ENCODE assay signal across 10 cellular contexts in genomic region chr12:96210376-96211055, GRCh38. TPM values are rescaled to one million over a fixed set of nuclear protein-coding genes. Genes with fewer than 3 reads are reported as not detected.
DNase-seq lines count a peak whose midpoint lies in the region; ATAC-seq and TF ChIP-seq lines count a peak whose summit lies in the region.
"Had no signal": no experiment of that assay in that cellular context is flagged by ENCODE, and none has a peak within 500 bp of the region (broad histone marks: within the 10 kb centered on the region; RNA-seq: fewer than 3 reads in every experiment).

No MANE protein-coding gene starts in this region.

- DNase-seq in DMS79 treated with DMSO at 0.1 percent for 48 hours (lab: John Stamatoyannopoulos, UW), result peak; percentile 53
- peak; percentile 32 for DNase-seq in activated CD4-positive, alpha-beta T cell treated with anti-CD3 and anti-CD28 coated beads for 1 hour
- no peak for DNase-seq in chondrocyte (ENCODE audit: low spot score)
- peak; percentile 87 for DNase-seq in spleen
- DNase-seq in kidney tubule cell (ENCODE audit: low spot score), result no peak
- DNase-seq: PC-3 had no signal

- H3K27ac ChIP-seq in spleen, result peak overlapping the region; percentile 44 to 79 (median 69)

- peak overlapping the region; percentile 46 for H3K27ac Mint-ChIP-seq in chondrocyte (ENCODE audit: unreplicated experiment)

- no peaks in the 10 kb centered on the region for H3K9me3 Mint-ChIP-seq in chondrocyte (ENCODE audit: low read depth)

- H3K27me3 ChIP-seq in spleen (replicated peaks in 1 of 7), result no peaks in the 10 kb centered on the region

- TF ChIP-seq CTCF in chondrocyte (IDR thresholded peaks at IDR 0.05) (no peak), spleen (IDR thresholded peaks at IDR 0.05 in 8 of 11, conservative IDR thresholded peaks at IDR 0.05 in 3 of 11) (no peak)

- intact Hi-C loops in spleen (cut with DNase I; ENCODE audit: low total_unique reads), result no loop called here

- 28 to 45% (median 34%) methylated on average over 18 to 19 of the region's 19 CpGs for WGBS in spleen, 5 donors

- no peaks in the 10 kb centered on the region for H3K27me3 Mint-ChIP-seq in chondrocyte (ENCODE audit: low read depth)

- ATAC-seq in HG03135 (IDR thresholded peaks at IDR 0.05; ENCODE audit: unreplicated experiment) (no peak), GM21717 (IDR thresholded peaks at IDR 0.05; ENCODE audit: unreplicated experiment) (no peak), HG03159 (IDR thresholded peaks at IDR 0.05; ENCODE audit: unreplicated experiment) (no peak)
- ATAC-seq: PC-3 had no signal

- peaks cover 69 to 100% (median 98%) of the 10 kb centered on the region in 6 donors for H3K4me1 ChIP-seq in spleen
- H3K4me1 ChIP-seq: HAP-1 had no signal

- no peak for TF ChIP-seq POLR2A in spleen (IDR thresholded peaks at IDR 0.05)

- peaks cover 0 to 11% (median 0%) of the 10 kb centered on the region in 6 donors for H3K36me3 ChIP-seq in spleen
- H3K36me3 ChIP-seq: HAP-1 had no signal

- H3K4me3 ChIP-seq in spleen, result peak overlapping the region in 1 of 8 donors; percentile 35
- H3K4me3 ChIP-seq: HAP-1 had no signal

- H3K9me3 ChIP-seq in spleen, result no peaks in the 10 kb centered on the region
- H3K9me3 ChIP-seq: HAP-1 had no signal

- peaks cover 68% of the 10 kb centered on the region for H3K4me1 Mint-ChIP-seq in chondrocyte (ENCODE audit: low read depth)

- H3K4me3 Mint-ChIP-seq in chondrocyte (ENCODE audit: unreplicated experiment), result no peak overlapping the region

- no peaks in the 10 kb centered on the region for H3K36me3 Mint-ChIP-seq in chondrocyte (ENCODE audit: low read depth)

RNA-seq across cellular contexts. Expression of gene ELK3, which starts 16.3 kb away (rescaled TPM):
- total RNA-seq in chondrocyte, result 37.1 to 62.1 TPM (median 38.8 TPM) in 3 replicates
- 10 to 100 TPM; 44.4 to 92.7 (median 60.0) TPM for total RNA-seq in spleen
- 10 to 100 TPM; 14.5 to 29.7 (median 15.9) TPM for polyA plus RNA-seq in spleen

Comparison
In these comparisons a context has a peak if more than half of its experiments do, and no peak if none do; other contexts are left out.
1. DNase-seq: peak in DMS79 treated with DMSO at 0.1 percent for 48 hours (single experiment), activated CD4-positive, alpha-beta T cell treated with anti-CD3 and anti-CD28 coated beads for 1 hour (single experiment) and spleen (single experiment); none in chondrocyte (single experiment) and kidney tubule cell (single experiment).